8 cellular contexts compared by ENCODE assay signal in the genomic region with DNA sequence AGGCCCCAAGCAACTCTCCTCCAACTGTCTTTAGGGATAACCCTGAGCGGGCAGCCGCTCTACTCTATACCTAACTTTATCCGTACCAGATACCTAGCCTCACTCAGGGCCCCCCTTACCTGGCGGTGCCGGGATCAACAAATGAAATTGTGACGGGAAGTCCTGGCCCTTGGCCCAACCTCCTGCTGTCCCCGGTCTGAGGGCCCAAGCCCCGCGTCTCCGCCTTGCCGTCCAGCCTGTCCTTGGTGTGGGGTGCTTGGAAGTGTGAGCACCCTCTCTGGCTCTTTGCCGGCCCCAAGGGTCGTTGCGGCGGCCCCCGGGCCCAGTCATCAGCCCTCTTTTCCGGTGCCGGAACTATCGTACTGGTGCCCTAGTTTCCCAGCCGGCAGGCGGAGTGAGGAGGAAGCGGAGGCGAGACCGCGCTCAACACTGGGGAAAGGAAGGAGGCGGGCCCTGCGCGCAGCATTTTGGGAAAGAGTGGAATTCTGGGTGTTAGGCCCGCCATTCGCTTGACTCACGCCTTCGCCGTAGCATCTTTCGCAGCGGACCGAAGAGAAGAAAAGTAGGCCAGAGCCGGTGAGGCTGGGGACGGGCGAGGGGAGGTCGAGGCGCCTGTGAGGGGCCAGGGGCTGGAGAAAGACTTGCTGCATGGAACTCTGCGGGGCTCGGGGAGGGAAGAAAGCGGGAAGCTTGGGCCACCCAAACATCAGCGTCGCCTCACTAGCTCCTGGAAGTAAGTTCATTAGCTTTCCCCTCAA. TPM values are rescaled to one million over a fixed set of nuclear protein-coding genes. Genes with fewer than 3 reads are reported as not detected.
DNase-seq lines count a peak whose midpoint lies in the region; ATAC-seq, FAIRE-seq and TF ChIP-seq lines count a peak whose summit lies in the region.

A gene (plus strand): TSS at position 504 of the 758 bp plus-strand sequence. CDS start 1,676 bp downstream, outside the sequence.

- H4K20me1 ChIP-seq in OCI-LY3 (ENCODE audit: insufficient read depth, low read length) (peaks cover 21% of the 10 kb centered on the region), endothelial cell of umbilical vein (replicated peaks; ENCODE audit: control insufficient read depth, extremely low read depth, insufficient read depth, low read length) (no peaks in the 10 kb centered on the region)

- DNase-seq in D721Med (ENCODE audit: insufficient read length, low spot score): peak; percentile 48
- DNase-seq in activated T-cell treated with anti-CD3 and anti-CD28 coated beads for 1 hour (ENCODE audit: low read depth): peak; percentile 84
- peak; percentile 93 for DNase-seq in endothelial cell of umbilical vein (ENCODE audit: low read depth, low spot score)
- DNase-seq in midbrain (lab: John Stamatoyannopoulos, UW): peak; percentile 93
- peak; percentile 81 to 85 for DNase-seq in stimulated activated CD8-positive, alpha-beta memory T cell treated with anti-CD3 and anti-CD28 coated beads, Interleukin-15, amount 100 ng/mL, for 48 hours (ENCODE audit: low read depth in 2 of 2)

- dilution Hi-C loops in endothelial cell of umbilical vein (cut with MboI; ENCODE audit: extremely low pct_ligation_motif_present, low sequenced_read_pairs): no loop called here

- peak; percentile 23 for TF ChIP-seq POLR2A in endothelial cell of umbilical vein (IDR thresholded peaks at IDR 0.05; ENCODE audit: low read depth, low read length)

- H2AFZ ChIP-seq in OCI-LY3 (ENCODE audit: low read depth, low read length): peak within 1 kb of the TSS; percentile 82
- peak within 1 kb of the TSS; percentile 93 for H2AFZ ChIP-seq in endothelial cell of umbilical vein (ENCODE audit: low read depth, low read length)

- BruUV-seq in endothelial cell of umbilical vein (replicated peaks; lab: Mats Ljungman, UMichigan): no TSS peak

- H3K4me3 ChIP-seq in HUES64 (ENCODE audit: low read length): peak within 1 kb of the TSS; percentile 98
- H3K4me3 ChIP-seq in OCI-LY3 (ENCODE audit: low read length): peak within 1 kb of the TSS; percentile 94
- H3K4me3 ChIP-seq in endothelial cell of umbilical vein (replicated peaks in 1 of 3; ENCODE audit: insufficient read depth in 1 of 3, low read depth in 1 of 3, low read length in 3 of 3): peak within 1 kb of the TSS; percentile 71 to 90 (median 87)

- POLR2A ChIA-PET in endothelial cell of umbilical vein (lab: Charles Lee): interaction anchor here (0.6 to 0.7 kb wide), 2 partner anchors 11 to 83 kb away, joined by 7 to 9 read pairs; no protein-coding TSS in a partner anchor

- H3K9me1 ChIP-seq in endothelial cell of umbilical vein (replicated peaks; ENCODE audit: control insufficient read depth, extremely low read depth, insufficient read depth, low read length): no peaks in the 10 kb centered on the region

- H3K9me3 ChIP-seq in HUES64 (ENCODE audit: insufficient read depth, low read depth, low read length): no peaks in the 10 kb centered on the region
- H3K9me3 ChIP-seq in OCI-LY3 (ENCODE audit: insufficient read depth, low read length): no peaks in the 10 kb centered on the region
- no peaks in the 10 kb centered on the region for H3K9me3 ChIP-seq in endothelial cell of umbilical vein (replicated peaks; ENCODE audit: control insufficient read depth, insufficient read depth, low read length)

- ATAC-seq in GM21447 (IDR thresholded peaks at IDR 0.05; ENCODE audit: unreplicated experiment): peak; percentile 45

- H3K27ac ChIP-seq in HUES64 (ENCODE audit: low read depth, low read length) (peak within 1 kb of the TSS; percentile 97), OCI-LY3 (ENCODE audit: low read length) (peak within 1 kb of the TSS; percentile 86), endothelial cell of umbilical vein (ENCODE audit: insufficient read depth, low read depth, low read length) (peak within 1 kb of the TSS; percentile 96)

- H3K36me3 ChIP-seq in HUES64 (ENCODE audit: insufficient read depth, low read length) (peaks cover 29% of the 10 kb centered on the region), OCI-LY3 (replicated peaks; ENCODE audit: low read depth, low read length) (peaks cover 30% of the 10 kb centered on the region), endothelial cell of umbilical vein (ENCODE audit: control insufficient read depth in 2 of 2, extremely low read depth in 1 of 2, insufficient read depth in 2 of 2, low read length in 2 of 2) (peaks cover 8 to 20% of the 10 kb centered on the region in 2 experiments)

- intact Hi-C loops in endothelial cell of umbilical vein (cut with micrococcal nuclease): no loop called here

- H3K9ac ChIP-seq in HUES64 (ENCODE audit: low read depth, low read length) (peak within 1 kb of the TSS; percentile 95), OCI-LY3 (ENCODE audit: low read length) (peak within 1 kb of the TSS; percentile 98), endothelial cell of umbilical vein (replicated peaks; ENCODE audit: extremely low read depth, insufficient read depth, low read length) (peak within 1 kb of the TSS; percentile 97)

- TF ChIP-seq CTCF in D721Med (IDR thresholded peaks at IDR 0.05; ENCODE audit: insufficient read depth, missing control alignments) (no peak), OCI-LY3 (IDR thresholded peaks at IDR 0.05; ENCODE audit: low read depth, low read length) (no peak), endothelial cell of umbilical vein (IDR thresholded peaks at IDR 0.05; ENCODE audit: extremely low read depth in 1 of 2, insufficient read depth in 1 of 2, low read depth in 1 of 2, low read length in 2 of 2) (peak in 1 of 2 donors; percentile 25)

- H3K4me2 ChIP-seq in OCI-LY3 (ENCODE audit: low read length) (peak within 1 kb of the TSS; percentile 98), endothelial cell of umbilical vein (ENCODE audit: insufficient read depth, low read length) (peak within 1 kb of the TSS; percentile 99)

- H3K79me2 ChIP-seq in OCI-LY3 (ENCODE audit: low read length): peaks cover 92% of the 10 kb centered on the region
- peaks cover 77% of the 10 kb centered on the region for H3K79me2 ChIP-seq in endothelial cell of umbilical vein (ENCODE audit: control insufficient read depth, insufficient read depth, low read length)

- CTCF ChIA-PET in endothelial cell of umbilical vein (lab: Charles Lee): interaction anchor here (0.6 to 1.0 kb wide), 3 partner anchors 217 to 691 kb away, joined by 3 read pairs; no protein-coding TSS in a partner anchor

- H3K27me3 ChIP-seq in HUES64 (ENCODE audit: insufficient read depth, low read length) (no peaks in the 10 kb centered on the region), OCI-LY3 (ENCODE audit: low read depth, low read length) (no peaks in the 10 kb centered on the region), endothelial cell of umbilical vein (ENCODE audit: control insufficient read depth in 2 of 2, insufficient read depth in 2 of 2, low read length in 2 of 2) (no peaks in the 10 kb centered on the region)

- FAIRE-seq in D721Med (lab: Jason Lieb, UNC) (no peak), endothelial cell of umbilical vein (lab: Jason Lieb, UNC) (peak; percentile 90)

- H3K4me1 ChIP-seq in HUES64 (ENCODE audit: insufficient read depth, low read length) (peaks cover 4% of the 10 kb centered on the region), OCI-LY3 (ENCODE audit: low read length) (peaks cover 24% of the 10 kb centered on the region), endothelial cell of umbilical vein (ENCODE audit: control insufficient read depth, extremely low read depth, insufficient read depth, low read length) (peaks cover 24% of the 10 kb centered on the region)

- under 1% methylated on average over 46 of the region's 46 CpGs for WGBS in HUES64

TF ChIP-seq in endothelial cell of umbilical vein, 7 proteins besides CTCF, POLR2A, EP300 and RAD21:
- TF ChIP-seq EZH2 (IDR thresholded peaks at IDR 0.05; ENCODE audit: borderline replicate concordance, low read depth, low read length, severe bottlenecking): no peak
- TF ChIP-seq JUN (IDR thresholded peaks at IDR 0.05; ENCODE audit: borderline replicate concordance, insufficient read depth, insufficient read length, low read depth): no peak
- TF ChIP-seq GATA2 (IDR thresholded peaks at IDR 0.05; ENCODE audit: insufficient read depth, insufficient read length, low read depth, low read length): no peak
- TF ChIP-seq, protein P1, sequence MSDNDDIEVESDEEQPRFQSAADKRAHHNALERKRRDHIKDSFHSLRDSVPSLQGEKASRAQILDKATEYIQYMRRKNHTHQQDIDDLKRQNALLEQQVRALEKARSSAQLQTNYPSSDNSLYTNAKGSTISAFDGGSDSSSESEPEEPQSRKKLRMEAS (IDR thresholded peaks at IDR 0.05; ENCODE audit: insufficient read depth, insufficient read length): peak; percentile 20
- TF ChIP-seq FOS (IDR thresholded peaks at IDR 0.05; ENCODE audit: borderline replicate concordance, insufficient read depth, low read length): no peak
- TF ChIP-seq POLR2AphosphoS5 (IDR thresholded peaks at IDR 0.05; ENCODE audit: insufficient read depth, low read depth, low read length): peak; percentile 81
- peak; percentile 53 for TF ChIP-seq MYC (IDR thresholded peaks at IDR 0.05; ENCODE audit: low read depth, low read length)
TF ChIP-seq in endothelial cell of umbilical vein: peak in this region for 3.

RNA-seq across cellular contexts. Expression of the gene that starts here (rescaled TPM):
- polyA plus RNA-seq in HUES64 (2013, experiment 1 of 2): 242 TPM
- polyA plus RNA-seq in HUES64 (2013, experiment 2 of 2): 236 TPM
- total RNA-seq in endothelial cell of umbilical vein: 113 and 121 TPM in 2 replicates
- 231 and 253 TPM in 2 replicates for polyA plus RNA-seq in endothelial cell of umbilical vein
- polyA plus RNA-seq in endothelial cell of umbilical vein (2011; cell fraction: cytosol; rRNA removed): 251 and 404 TPM in 2 replicates
- 113 and 131 TPM in 2 replicates for polyA plus RNA-seq in endothelial cell of umbilical vein (2011; cell fraction: nucleus; rRNA removed)
- 185 and 245 TPM in 2 replicates for polyA plus RNA-seq in endothelial cell of umbilical vein (2012)
- 332 and 339 TPM in 2 replicates for polyA minus RNA-seq in endothelial cell of umbilical vein
- 86.9 TPM for polyA minus RNA-seq in endothelial cell of umbilical vein (2011; cell fraction: cytosol; rRNA and poly(A)+ RNA removed)
- 56.2 and 67.4 TPM in 2 replicates for polyA minus RNA-seq in endothelial cell of umbilical vein (2011; cell fraction: nucleus; rRNA and poly(A)+ RNA removed)

Comparison
In these comparisons a context has a peak if more than half of its experiments do, and no peak if none do; other contexts are left out.
1. Peak in every context shown above with its lines: DNase-seq, ATAC-seq, H3K4me3 ChIP-seq and H3K27ac ChIP-seq.